8 cellular contexts compared by ENCODE assay signal in genomic region chr20:13783528-13783927, GRCh38. TPM values are rescaled to one million over a fixed set of nuclear protein-coding genes. Genes with fewer than 3 reads are reported as not detected.
DNase-seq lines count a peak whose midpoint lies in the region; ATAC-seq, FAIRE-seq and TF ChIP-seq lines count a peak whose summit lies in the region.

No MANE protein-coding gene starts in this region.

- no peaks in the 10 kb centered on the region for H3K9me3 ChIP-seq in CD4-positive, CD25-positive, alpha-beta regulatory T cell (ENCODE audit: control insufficient read depth in 2 of 2, low read length in 2 of 2)
- H3K9me3 ChIP-seq in IMR-90 (ENCODE audit: control insufficient read depth, insufficient read depth, low read length) (no peaks in the 10 kb centered on the region), K562 (replicated peaks; ENCODE audit: control insufficient read depth, insufficient read depth, low read depth, low read length) (no peaks in the 10 kb centered on the region), mucosa of stomach (ENCODE audit: control insufficient read depth, low read length) (no peaks in the 10 kb centered on the region)

- H2AK5ac ChIP-seq in IMR-90 (ENCODE audit: low read depth, low read length) = no peak overlapping the region

- TF ChIP-seq EP300 in K562 (IDR thresholded peaks at IDR 0.05; ENCODE audit: low read length) = no peak

- intact Hi-C loops in IMR-90 (cut with micrococcal nuclease) (loop anchor here (10.0 kb wide), 1 partner anchor 149 kb away; the partner anchor contains the start of gene TASP1), K562 (cut with micrococcal nuclease) (loop anchor here (5.0 kb wide), 1 partner anchor 129 kb away; no protein-coding TSS in a partner anchor)

- H3K79me1 ChIP-seq in IMR-90 (ENCODE audit: low read depth in 1 of 2, low read length in 2 of 2) = peaks cover 12 to 39% of the 10 kb centered on the region in 2 experiments

- H4K5ac ChIP-seq in IMR-90 (ENCODE audit: low read depth, low read length) = no peak overlapping the region

- no peak for FAIRE-seq in K562 (lab: Jason Lieb, UNC)

- no peak for TF ChIP-seq POLR2A in IMR-90 (IDR thresholded peaks at IDR 0.05; ENCODE audit: low read depth, low read length)
- TF ChIP-seq POLR2A in K562 (conservative IDR thresholded peaks at IDR 0.05) = no peak

- no peak overlapping the region for H4K8ac ChIP-seq in IMR-90 (ENCODE audit: low read depth in 2 of 2, low read length in 2 of 2)

- H3K4me1 Mint-ChIP-seq in CD4-positive, CD25-positive, alpha-beta regulatory T cell = peaks cover 33 to 79% (median 35%) of the 10 kb centered on the region in 4 donors

- peaks cover 38% of the 10 kb centered on the region for H3K4me1 ChIP-seq in CD4-positive, CD25-positive, alpha-beta regulatory T cell (ENCODE audit: control insufficient read depth, insufficient read depth, low read length, poor library complexity, severe bottlenecking)
- H3K4me1 ChIP-seq in IMR-90 (ENCODE audit: control insufficient read depth, insufficient read depth, low read length) (peaks cover 3% of the 10 kb centered on the region), K562 (replicated peaks in 1 of 2; ENCODE audit: control insufficient read depth in 2 of 2, insufficient read depth in 2 of 2, low read length in 2 of 2) (peaks cover 3 to 5% of the 10 kb centered on the region in 2 experiments; a peak in 3 of 5 replicates), mucosa of stomach (ENCODE audit: control insufficient read depth, insufficient read depth, low read length) (peaks cover 12% of the 10 kb centered on the region)

- no TSS peak for BruUV-seq in IMR-90 (replicated peaks; lab: Mats Ljungman, UMichigan)
- BruUV-seq in K562 (replicated peaks; lab: Mats Ljungman, UMichigan) = no TSS peak

- H4K20me1 ChIP-seq in IMR-90 (ENCODE audit: insufficient read depth, low read length) (peaks cover 4% of the 10 kb centered on the region; the same call in 1 of the 2 replicates), K562 (replicated peaks; ENCODE audit: control insufficient read depth, insufficient read depth, low read length) (no peaks in the 10 kb centered on the region)

- TF ChIP-seq RAD21 in IMR-90 (IDR thresholded peaks at IDR 0.05; ENCODE audit: low read length) (no peak), K562 (CRISPR knock-in tag; conservative IDR thresholded peaks at IDR 0.05 in 1 of 2, IDR thresholded peaks at IDR 0.05 in 1 of 2) (no peak)

- H3K4me3 Mint-ChIP-seq in CD4-positive, CD25-positive, alpha-beta regulatory T cell = peak overlapping the region in 3 of 4 donors; percentile 9 to 95 (median 62)

- no peak overlapping the region for H3K23ac ChIP-seq in IMR-90 (ENCODE audit: low read depth, low read length)

- no peak overlapping the region for H2BK20ac ChIP-seq in IMR-90 (ENCODE audit: low read depth, low read length)

- peak overlapping the region in 2 of 3 donors; percentile 31 to 96 for H3K27ac Mint-ChIP-seq in CD4-positive, CD25-positive, alpha-beta regulatory T cell

- H3K4me3 ChIP-seq in CD4-positive, CD25-positive, alpha-beta regulatory T cell (ENCODE audit: low read depth, low read length) = peak overlapping the region; percentile 98
- no peak overlapping the region for H3K4me3 ChIP-seq in IMR-90 (ENCODE audit: insufficient read depth, low read depth, low read length)
- H3K4me3 ChIP-seq in K562 = peak overlapping the region; percentile 73
- H3K4me3 ChIP-seq in mucosa of stomach (ENCODE audit: low read length) = peak overlapping the region; percentile 94

- no peak overlapping the region for H3K27ac ChIP-seq in CD4-positive, CD25-positive, alpha-beta regulatory T cell (ENCODE audit: insufficient read depth, low read length, poor library complexity, severe bottlenecking)
- H3K27ac ChIP-seq in IMR-90 (ENCODE audit: insufficient read depth, low read length) = no peak overlapping the region
- peak overlapping the region; percentile 90 for H3K27ac ChIP-seq in K562 (ENCODE audit: extremely low read depth, low read depth, low read length)

- no peak overlapping the region for H3K4ac ChIP-seq in IMR-90 (ENCODE audit: low read depth, low read length)

- H3K4me2 ChIP-seq in IMR-90 (ENCODE audit: low read depth, low read length) = peak overlapping the region; percentile 50
- H3K4me2 ChIP-seq in K562 (ENCODE audit: insufficient read depth, low read length) = peak overlapping the region; percentile 98

- H2AFZ ChIP-seq in IMR-90 (replicated peaks; ENCODE audit: low read length, poor library complexity) (no peak overlapping the region), K562 (ENCODE audit: low read depth, low read length) (no peak overlapping the region)

- CTCF ChIA-PET in IMR-90 (lab: Yijun Ruan, JAX) (interaction anchor here (2.8 kb wide), 1 partner anchor 12 kb away, joined by 8 read pairs; no protein-coding TSS in a partner anchor), K562 (lab: Yijun Ruan, JAX; ENCODE audit: low intra/inter-chr PET ratio) (no interaction called here)

- no peak overlapping the region for H2BK120ac ChIP-seq in IMR-90 (ENCODE audit: low read depth, low read length)

- in situ Hi-C loops in IMR-90 (cut with MboI; ENCODE audit: low sequenced_read_pairs) (no loop called here), K562 (cut with MboI) (no loop called here)

- no peak overlapping the region for H2BK5ac ChIP-seq in IMR-90 (ENCODE audit: low read depth, low read length, poor library complexity, severe bottlenecking)

- TF ChIP-seq CTCF in IMR-90 (conservative IDR thresholded peaks at IDR 0.05; ENCODE audit: low read depth, low read length) (no peak), K562 (IDR thresholded peaks at IDR 0.05 in 2 of 3, conservative IDR thresholded peaks at IDR 0.05 in 1 of 3; ENCODE audit: insufficient read depth in 2 of 3, low read depth in 1 of 3, low read length in 3 of 3) (no peak)

- H3K79me2 ChIP-seq in K562 (ENCODE audit: control insufficient read depth, insufficient read depth, low read length) = peaks cover 93% of the 10 kb centered on the region

- dilution Hi-C loops in IMR-90 (cut with HindIII; ENCODE audit: low sequenced_read_pairs, unreplicated experiment) = no loop called here

- no peak for DNase-seq in CD4-positive, CD25-positive, alpha-beta regulatory T cell
- DNase-seq in IMR-90 (no peak), K562 (ENCODE audit: extremely low read depth in 1 of 4, low spot score in 3 of 4) (no peak), HK-2 (ENCODE audit: unreplicated experiment) (no peak), NOMO-1 (lab: John Stamatoyannopoulos, UW; ENCODE audit: unreplicated experiment in 2 of 2) (no peak), mesenteric fat pad (ENCODE audit: low spot score) (no peak)

- WGBS in IMR-90 (ENCODE audit: extremely low coverage in 2 of 2, insufficient read length in 1 of 2), 2 experiments = 100% methylated on average over 2 of the region's 13 CpGs; no CpG with 5 or more reads in 1 of the 2 experiments
- WGBS in K562 (ENCODE audit: insufficient coverage, low coverage, missing lambda C conversion rate) = 8% methylated on average over 2 of the region's 13 CpGs

- POLR2A ChIA-PET in IMR-90 (lab: Charles Lee; ENCODE audit: unreplicated experiment) (no interaction called here), K562 (lab: Yijun Ruan, JAX) (interaction anchor here (0.6 kb wide), 1 partner anchor 246 kb away, joined by 3 read pairs; no protein-coding TSS in a partner anchor)

- no peak overlapping the region for H4K91ac ChIP-seq in IMR-90 (ENCODE audit: insufficient read depth, low read depth, low read length)

- no peak overlapping the region for H3K9ac ChIP-seq in IMR-90 (ENCODE audit: low read depth, low read length)
- peak overlapping the region; percentile 83 to 84 for H3K9ac ChIP-seq in K562 (ENCODE audit: insufficient read depth in 1 of 2, low read depth in 2 of 2, low read length in 2 of 2)
- peak overlapping the region; percentile 96 for H3K9ac ChIP-seq in mucosa of stomach (ENCODE audit: low read length)

- peaks cover 3% of the 10 kb centered on the region; the same call in 1 of the 2 replicates for H3K9me1 ChIP-seq in IMR-90 (ENCODE audit: insufficient read depth, low read length)
- H3K9me1 ChIP-seq in K562 (ENCODE audit: control insufficient read depth, insufficient read depth, low read length) = no peaks in the 10 kb centered on the region

- H3K27me3 Mint-ChIP-seq in CD4-positive, CD25-positive, alpha-beta regulatory T cell = no peaks in the 10 kb centered on the region

- H3K14ac ChIP-seq in IMR-90 (replicated peaks; ENCODE audit: low read depth, low read length) = no peak overlapping the region

- H3K36me3 Mint-ChIP-seq in CD4-positive, CD25-positive, alpha-beta regulatory T cell = peaks cover 32% of the 10 kb centered on the region

- H2AK9ac ChIP-seq in IMR-90 (replicated peaks; ENCODE audit: low read depth, low read length, poor library complexity) = no peak overlapping the region

- no peak for ATAC-seq in CD4-positive, CD25-positive, alpha-beta regulatory T cell (ENCODE audit: low read depth in 2 of 2)
- ATAC-seq in IMR-90 (ENCODE audit: low read depth) = no peak
- no peak for ATAC-seq in K562
- ATAC-seq in HG03175 (IDR thresholded peaks at IDR 0.05; ENCODE audit: unreplicated experiment) = no peak

- H3K9me3 Mint-ChIP-seq in CD4-positive, CD25-positive, alpha-beta regulatory T cell = no peaks in the 10 kb centered on the region

- H3K18ac ChIP-seq in IMR-90 (ENCODE audit: low read depth, low read length) = no peak overlapping the region

- H3K36me3 ChIP-seq in CD4-positive, CD25-positive, alpha-beta regulatory T cell (ENCODE audit: control insufficient read depth, insufficient read depth, low read length) = peaks cover 9% of the 10 kb centered on the region
- H3K36me3 ChIP-seq in IMR-90 (ENCODE audit: control insufficient read depth, insufficient read depth, low read length) (peaks cover 11% of the 10 kb centered on the region), K562 (ENCODE audit: control insufficient read depth, insufficient read depth, low read length) (peaks cover 59% of the 10 kb centered on the region), mucosa of stomach (ENCODE audit: control insufficient read depth, insufficient read depth, low read length) (no peaks in the 10 kb centered on the region)

- no peaks in the 10 kb centered on the region for H3K27me3 ChIP-seq in CD4-positive, CD25-positive, alpha-beta regulatory T cell (ENCODE audit: control insufficient read depth, insufficient read depth, low read length)
- H3K27me3 ChIP-seq in IMR-90 (ENCODE audit: control insufficient read depth, insufficient read depth, low read length) (no peaks in the 10 kb centered on the region), K562 (ENCODE audit: control insufficient read depth in 2 of 2, insufficient read depth in 2 of 2, low read length in 2 of 2) (no peaks in the 10 kb centered on the region), mucosa of stomach (ENCODE audit: control insufficient read depth, insufficient read depth, low read length) (no peaks in the 10 kb centered on the region)

- no peak overlapping the region for H2BK15ac ChIP-seq in IMR-90 (ENCODE audit: low read depth, low read length)

- H3K56ac ChIP-seq in IMR-90 (ENCODE audit: extremely low read depth, insufficient read depth, low read length) = no peak overlapping the region

RNA-seq across cellular contexts. Expression of gene ESF1, which starts 1.2 kb away (rescaled TPM):
- 8.5 TPM for total RNA-seq in CD4-positive, CD25-positive, alpha-beta regulatory T cell
- polyA plus RNA-seq in CD4-positive, CD25-positive, alpha-beta regulatory T cell = 1 to 10 TPM; 4.1 to 5.0 (median 4.6) TPM
- total RNA-seq in IMR-90 (2012; rRNA removed) = 2.7 and 5.3 TPM in 2 replicates
- 2.1 and 2.6 TPM in 2 replicates for polyA plus RNA-seq in IMR-90 (2012; rRNA removed)
- polyA plus RNA-seq in IMR-90 (2012; cell fraction: cytosol; rRNA removed) = 0.09 and 0.14 TPM in 2 replicates
- polyA plus RNA-seq in IMR-90 (2012; cell fraction: nucleus; rRNA removed; ENCODE audit: low replicate concordance) = 0.09 and 0.94 TPM in 2 replicates
- 1.6 and 23.4 TPM in 2 replicates for total RNA-seq in K562 (2011; cell fraction: chromatin; rRNA removed; ENCODE audit: low replicate concordance)
- total RNA-seq in K562 (2011; cell fraction: nucleolus; rRNA removed) = 1.0 and 2.2 TPM in 2 replicates
- 3.4 and 4.7 TPM in 2 replicates for total RNA-seq in K562 (2011; cell fraction: nucleoplasm; rRNA removed)
- total RNA-seq in K562 (2014; rRNA removed) = 16.0 and 18.6 TPM in 2 replicates
- total RNA-seq in K562 (2014; rRNA removed; fragmentation: Illumina TruSeq; extraction: Trizol) = 30.4 and 32.8 TPM in 2 replicates
- total RNA-seq in K562 (2015; rRNA removed; fragmentation: Illumina TruSeq; extraction: Trizol) = 27.5 and 29.2 TPM in 2 replicates
- total RNA-seq in K562 (2021) = 13.8 and 14.0 TPM in 2 replicates
- polyA plus RNA-seq in K562 (2011; rRNA removed) = 6.1 and 7.0 TPM in 2 replicates
- polyA plus RNA-seq in K562 (2011; cell fraction: cytosol; rRNA removed) = 0.25 and 1.1 TPM in 2 replicates
- 1.2 and 2.3 TPM in 2 replicates for polyA plus RNA-seq in K562 (2011; cell fraction: nucleus; rRNA removed)
- polyA plus RNA-seq in K562 (2012) = 7.1 and 15.7 TPM in 2 replicates
- 21.7 and 28.9 TPM in 2 replicates for polyA plus RNA-seq in K562 (2014; fragmentation: Illumina TruSeq; extraction: Trizol)
- polyA plus RNA-seq in K562 (2014; fragmentation: Nextera tagmentation; extraction: Ambion mirVana) = 10 to 100 TPM; 14.7 to 15.8 TPM
- polyA plus RNA-seq in K562 (2014; rRNA removed) = 17.4 and 19.2 TPM in 2 replicates
- 12.0 and 17.8 TPM in 2 replicates for polyA minus RNA-seq in K562 (2011; rRNA and poly(A)+ RNA removed)
- polyA minus RNA-seq in K562 (2011; cell fraction: cytosol; rRNA and poly(A)+ RNA removed) = 4.0 and 6.5 TPM in 2 replicates
- 5.4 and 15.1 TPM in 2 replicates for polyA minus RNA-seq in K562 (2011; cell fraction: nucleus; rRNA and poly(A)+ RNA removed)
- 17.3 TPM for total RNA-seq in mesenteric fat pad

RNA-seq across cellular contexts. Expression of gene NDUFAF5, which starts 1.3 kb away (rescaled TPM):
- total RNA-seq in CD4-positive, CD25-positive, alpha-beta regulatory T cell = 51.4 TPM
- polyA plus RNA-seq in CD4-positive, CD25-positive, alpha-beta regulatory T cell = 10 to 100 TPM in 3 of 4 donors, 1 to 10 TPM in 1; 7.3 to 17.8 (median 11.2) TPM
- total RNA-seq in IMR-90 (2012; rRNA removed) = 6.8 and 22.8 TPM in 2 replicates
- 11.9 and 12.3 TPM in 2 replicates for polyA plus RNA-seq in IMR-90 (2012; rRNA removed)
- polyA plus RNA-seq in IMR-90 (2012; cell fraction: cytosol; rRNA removed) = 2.0 and 3.3 TPM in 2 replicates
- 2.2 and 28.3 TPM in 2 replicates for polyA plus RNA-seq in IMR-90 (2012; cell fraction: nucleus; rRNA removed; ENCODE audit: low replicate concordance)
- 14.1 and 79.1 TPM in 2 replicates for total RNA-seq in K562 (2011; cell fraction: chromatin; rRNA removed; ENCODE audit: low replicate concordance)
- 13.7 and 15.5 TPM in 2 replicates for total RNA-seq in K562 (2011; cell fraction: nucleolus; rRNA removed)
- 20.4 and 28.9 TPM in 2 replicates for total RNA-seq in K562 (2011; cell fraction: nucleoplasm; rRNA removed)
- total RNA-seq in K562 (2014; rRNA removed) = 16.1 and 17.2 TPM in 2 replicates
- 30.3 and 36.5 TPM in 2 replicates for total RNA-seq in K562 (2014; rRNA removed; fragmentation: Illumina TruSeq; extraction: Trizol)
- 20.3 and 23.6 TPM in 2 replicates for total RNA-seq in K562 (2015; rRNA removed; fragmentation: Illumina TruSeq; extraction: Trizol)
- total RNA-seq in K562 (2021) = 27.8 and 33.1 TPM in 2 replicates
- 25.3 and 29.5 TPM in 2 replicates for polyA plus RNA-seq in K562 (2011; rRNA removed)
- 4.5 and 15.9 TPM in 2 replicates for polyA plus RNA-seq in K562 (2011; cell fraction: cytosol; rRNA removed)
- polyA plus RNA-seq in K562 (2011; cell fraction: nucleus; rRNA removed) = 18.8 and 50.8 TPM in 2 replicates
- polyA plus RNA-seq in K562 (2012) = 16.6 and 18.1 TPM in 2 replicates
- polyA plus RNA-seq in K562 (2014; fragmentation: Illumina TruSeq; extraction: Trizol) = 20.3 and 20.5 TPM in 2 replicates
- polyA plus RNA-seq in K562 (2014; fragmentation: Nextera tagmentation; extraction: Ambion mirVana) = 10 to 100 TPM; 27.3 to 32.3 TPM
- polyA plus RNA-seq in K562 (2014; rRNA removed) = 25.5 and 31.8 TPM in 2 replicates
- 25.3 and 37.2 TPM in 2 replicates for polyA minus RNA-seq in K562 (2011; rRNA and poly(A)+ RNA removed)
- 7.2 and 12.5 TPM in 2 replicates for polyA minus RNA-seq in K562 (2011; cell fraction: cytosol; rRNA and poly(A)+ RNA removed)
- 16.0 and 42.3 TPM in 2 replicates for polyA minus RNA-seq in K562 (2011; cell fraction: nucleus; rRNA and poly(A)+ RNA removed)
- 34.2 TPM for total RNA-seq in mesenteric fat pad
